ENCODE assay signal across 8 cellular contexts in genomic region chr6:34055223-34055933, GRCh38.
A peak's percentile ranks its signal among the peaks of the same experiment; 100 is the strongest.
DNase-seq lines count a peak whose midpoint lies in the region; ATAC-seq and TF ChIP-seq lines count a peak whose summit lies in the region.

No MANE protein-coding gene starts in this region.

- H3K27ac ChIP-seq in coronary artery (no peak overlapping the region), lower lobe of right lung (no peak overlapping the region)

- no peaks in the 10 kb centered on the region for H3K9me3 ChIP-seq in lower lobe of right lung

- H3K4me1 ChIP-seq in lower lobe of right lung: no peaks in the 10 kb centered on the region

- DNase-seq in AG04449 (ENCODE audit: low read depth, low spot score) (no peak), GM19238 (ENCODE audit: insufficient read length, low spot score) (peak; percentile 75), NCI-H446 (lab: John Stamatoyannopoulos, UW) (peak; percentile 35 to 67), coronary artery (ENCODE audit: low spot score) (no peak), lower lobe of right lung (peak; percentile 61)
- peak; percentile 53 to 58 for DNase-seq in activated CD4-positive, alpha-beta T cell treated with anti-CD3 and anti-CD28 coated beads for 4 hours
- DNase-seq in stimulated activated CD8-positive, alpha-beta memory T cell treated with anti-CD3 and anti-CD28 coated beads, Interleukin-15, amount 100 ng/mL, for 1 hour (ENCODE audit: low read depth): peak; percentile 40

- intact Hi-C loops in lower lobe of right lung (cut with DNase I): no loop called here

- ATAC-seq in lower lobe of right lung: peak; percentile 75
- ATAC-seq in HG03442 (IDR thresholded peaks at IDR 0.05; ENCODE audit: unreplicated experiment): no peak

- POLR2A ChIA-PET in AG04449 (lab: Yijun Ruan, JAX): interaction anchor here (0.8 kb wide), 1 partner anchor 268 kb away, joined by 3 read pairs; no protein-coding TSS in a partner anchor

- H3K36me3 ChIP-seq in lower lobe of right lung: no peaks in the 10 kb centered on the region

- CTCF ChIA-PET in AG04449 (lab: Yijun Ruan, JAX): interaction anchor here (0.8 to 3.1 kb wide), 35 partner anchors 8 to 344 kb away, joined by 3 to 57 read pairs (median 4); partner anchors contain the start of genes GRM4, IP6K3 and UQCC2

- H3K4me3 ChIP-seq in AG04449 (ENCODE audit: low read depth, low read length) (no peak overlapping the region), coronary artery (no peak overlapping the region), lower lobe of right lung (no peak overlapping the region)

- peak; percentile 86 for TF ChIP-seq CTCF in AG04449 (IDR thresholded peaks at IDR 0.05; ENCODE audit: insufficient read depth, low read length, missing control alignments)
- TF ChIP-seq CTCF in coronary artery (IDR thresholded peaks at IDR 0.05): peak; percentile 40
- TF ChIP-seq CTCF in lower lobe of right lung (IDR thresholded peaks at IDR 0.05): peak; percentile 84

- no peaks in the 10 kb centered on the region for H3K27me3 ChIP-seq in lower lobe of right lung (ENCODE audit: low read depth)

Comparison
In these comparisons a context has a peak if more than half of its experiments do, and no peak if none do; other contexts are left out.
1. DNase-seq: peak in GM19238 (single experiment), NCI-H446 (2 of 2), activated CD4-positive, alpha-beta T cell treated with anti-CD3 and anti-CD28 coated beads for 4 hours (2 of 2), lower lobe of right lung (single experiment) and stimulated activated CD8-positive, alpha-beta memory T cell treated with anti-CD3 and anti-CD28 coated beads, Interleukin-15, amount 100 ng/mL, for 1 hour (single experiment); none in AG04449 (single experiment) and coronary artery (single experiment).
2. Peak in every context shown above with its lines, with median percentiles within 50 percentile points of each other: CTCF ChIP-seq.